In the genomic region with DNA sequence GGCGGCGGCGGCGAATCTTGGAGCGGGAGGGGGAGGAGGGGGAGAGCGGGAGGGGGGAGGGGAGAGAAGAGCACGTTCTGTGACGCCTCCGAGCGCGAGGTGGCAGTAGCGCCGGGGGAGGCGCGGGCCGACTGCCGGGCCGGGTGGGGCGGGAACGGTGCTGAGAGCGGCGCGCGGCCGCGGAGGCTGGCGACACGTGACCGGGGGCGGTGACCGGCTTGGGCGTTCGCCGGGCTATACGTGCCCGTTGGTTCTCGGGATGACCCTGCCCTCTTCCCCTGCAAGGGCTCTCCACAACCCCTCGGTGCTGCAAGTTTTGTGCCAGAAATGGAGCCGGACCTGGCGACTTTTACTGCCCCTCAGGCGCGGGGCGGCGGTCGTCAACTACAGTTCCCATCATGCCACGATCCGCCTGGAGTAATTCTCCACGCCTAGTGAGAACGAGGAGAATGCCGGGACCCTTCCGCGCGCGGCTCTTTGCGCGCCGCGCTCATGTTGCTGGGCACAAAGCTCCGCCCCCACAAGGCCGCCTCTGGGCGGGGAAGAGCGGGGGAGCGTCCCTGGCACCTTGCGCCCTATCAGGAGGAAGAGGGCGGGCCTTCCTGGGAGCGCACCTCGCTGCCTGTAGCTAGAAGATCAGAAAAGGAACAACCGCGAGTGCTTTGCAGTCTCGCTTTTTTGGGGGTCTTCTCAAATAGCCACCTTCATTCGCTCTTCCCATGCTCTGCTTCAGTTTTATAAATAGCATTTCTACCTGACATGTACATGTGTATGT, we compare ENCODE assay signal across 8 cellular contexts. TPM values are rescaled to one million over a fixed set of nuclear protein-coding genes. Genes with fewer than 3 reads are reported as not detected.
DNase-seq lines count a peak whose midpoint lies in the region; ATAC-seq and TF ChIP-seq lines count a peak whose summit lies in the region.

A gene with protein sequence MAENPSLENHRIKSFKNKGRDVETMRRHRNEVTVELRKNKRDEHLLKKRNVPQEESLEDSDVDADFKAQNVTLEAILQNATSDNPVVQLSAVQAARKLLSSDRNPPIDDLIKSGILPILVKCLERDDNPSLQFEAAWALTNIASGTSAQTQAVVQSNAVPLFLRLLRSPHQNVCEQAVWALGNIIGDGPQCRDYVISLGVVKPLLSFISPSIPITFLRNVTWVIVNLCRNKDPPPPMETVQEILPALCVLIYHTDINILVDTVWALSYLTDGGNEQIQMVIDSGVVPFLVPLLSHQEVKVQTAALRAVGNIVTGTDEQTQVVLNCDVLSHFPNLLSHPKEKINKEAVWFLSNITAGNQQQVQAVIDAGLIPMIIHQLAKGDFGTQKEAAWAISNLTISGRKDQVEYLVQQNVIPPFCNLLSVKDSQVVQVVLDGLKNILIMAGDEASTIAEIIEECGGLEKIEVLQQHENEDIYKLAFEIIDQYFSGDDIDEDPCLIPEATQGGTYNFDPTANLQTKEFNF (minus strand): TSS at position 133 of the 775 bp plus-strand sequence. CDS start 176 bp downstream, outside the sequence.

- H3K36me3 ChIP-seq in CD4-positive, CD25-positive, alpha-beta regulatory T cell (ENCODE audit: control insufficient read depth, insufficient read depth, low read length) = no peaks in the 10 kb centered on the region
- no peaks in the 10 kb centered on the region for H3K36me3 ChIP-seq in left lung

- peaks cover 10% of the 10 kb centered on the region for H3K36me3 Mint-ChIP-seq in CD4-positive, CD25-positive, alpha-beta regulatory T cell
- H3K36me3 Mint-ChIP-seq in dendritic cell treated with granulocyte-macrophage colony-stimulating factor and Interleukin-4, amounts not matched to agents 40 ng/mL and 50 ng/mL, for 4 days (ENCODE audit: low read depth) = peaks cover 14% of the 10 kb centered on the region

- H3K9me3 Mint-ChIP-seq in CD4-positive, CD25-positive, alpha-beta regulatory T cell = peaks cover 0 to 2% (median 0%) of the 10 kb centered on the region in 7 donors
- H3K9me3 Mint-ChIP-seq in dendritic cell treated with granulocyte-macrophage colony-stimulating factor and Interleukin-4, amounts not matched to agents 40 ng/mL and 50 ng/mL, for 4 days = no peaks in the 10 kb centered on the region

- H3K4me3 ChIP-seq in CD4-positive, CD25-positive, alpha-beta regulatory T cell (ENCODE audit: low read depth, low read length) = peak within 1 kb of the TSS; percentile 92
- H3K4me3 ChIP-seq in left lung = peak within 1 kb of the TSS; percentile 94 to 95

- intact Hi-C loops in dendritic cell treated with granulocyte-macrophage colony-stimulating factor and Interleukin-4, amounts not matched to agents 40 ng/mL and 50 ng/mL, for 4 days (cut with micrococcal nuclease) = loop anchor here (1.0 to 5.0 kb wide), 3 partner anchors 100 to 205 kb away; a partner anchor contains a TSS
- intact Hi-C loops in left lung (cut with DNase I) = no loop called here

- peaks cover 5% of the 10 kb centered on the region for H3K27me3 Mint-ChIP-seq in CD4-positive, CD25-positive, alpha-beta regulatory T cell
- H3K27me3 Mint-ChIP-seq in dendritic cell treated with granulocyte-macrophage colony-stimulating factor and Interleukin-4, amounts not matched to agents 40 ng/mL and 50 ng/mL, for 4 days = no peaks in the 10 kb centered on the region

- peak; percentile 94 to 98 (median 95) for DNase-seq in CD4-positive, CD25-positive, alpha-beta regulatory T cell
- DNase-seq in NCI-H748 treated with DMSO at 0.1 percent for 48 hours (lab: John Stamatoyannopoulos, UW) (peak; percentile 93), left lung (peak; percentile 97 to 99)
- peak; percentile 85 to 92 for DNase-seq in activated CD4-positive, alpha-beta T cell treated with anti-CD3 and anti-CD28 coated beads, Interleukin-2, amount 50 U/mL, for 24 hours (ENCODE audit: low read depth in 1 of 2, low spot score in 1 of 2)
- peak; percentile 86 to 90 for DNase-seq in stimulated activated CD4-positive, alpha-beta T cell treated with anti-CD3 and anti-CD28 coated beads, Interleukin-2, amount 100 ng/mL, for 48 hours

- no peaks in the 10 kb centered on the region for H3K9me3 ChIP-seq in CD4-positive, CD25-positive, alpha-beta regulatory T cell (ENCODE audit: control insufficient read depth in 2 of 2, low read length in 2 of 2)
- H3K9me3 ChIP-seq in left lung = no peaks in the 10 kb centered on the region

- H3K4me1 ChIP-seq in CD4-positive, CD25-positive, alpha-beta regulatory T cell (ENCODE audit: control insufficient read depth, insufficient read depth, low read length, poor library complexity, severe bottlenecking) = peaks cover 18% of the 10 kb centered on the region
- peaks cover 12 to 42% of the 10 kb centered on the region in 2 donors for H3K4me1 ChIP-seq in left lung

- peak; percentile 90 to 92 for ATAC-seq in CD4-positive, CD25-positive, alpha-beta regulatory T cell (ENCODE audit: low read depth in 2 of 2)
- peak; percentile 90 for ATAC-seq in GM19395 (IDR thresholded peaks at IDR 0.05; ENCODE audit: unreplicated experiment)
- peak; percentile 80 for ATAC-seq in HG03565 (IDR thresholded peaks at IDR 0.05; ENCODE audit: unreplicated experiment)
- peak; percentile 96 for ATAC-seq in left lung

- no peak for TF ChIP-seq CTCF in left lung (IDR thresholded peaks at IDR 0.05)

- H3K4me1 Mint-ChIP-seq in CD4-positive, CD25-positive, alpha-beta regulatory T cell = peaks cover 20 to 43% (median 34%) of the 10 kb centered on the region in 4 donors
- peaks cover 27% of the 10 kb centered on the region for H3K4me1 Mint-ChIP-seq in dendritic cell treated with granulocyte-macrophage colony-stimulating factor and Interleukin-4, amounts not matched to agents 40 ng/mL and 50 ng/mL, for 4 days (ENCODE audit: low read depth)

- peak within 1 kb of the TSS; percentile 96 to 98 (median 98) for H3K27ac Mint-ChIP-seq in CD4-positive, CD25-positive, alpha-beta regulatory T cell
- peak within 1 kb of the TSS; percentile 93 for H3K27ac Mint-ChIP-seq in dendritic cell treated with granulocyte-macrophage colony-stimulating factor and Interleukin-4, amounts not matched to agents 40 ng/mL and 50 ng/mL, for 4 days

- peak within 1 kb of the TSS; percentile 97 to 99 (median 98) for H3K4me3 Mint-ChIP-seq in CD4-positive, CD25-positive, alpha-beta regulatory T cell
- H3K4me3 Mint-ChIP-seq in dendritic cell treated with granulocyte-macrophage colony-stimulating factor and Interleukin-4, amounts not matched to agents 40 ng/mL and 50 ng/mL, for 4 days = peak within 1 kb of the TSS; percentile 87

- peak within 1 kb of the TSS; percentile 91 for H3K27ac ChIP-seq in CD4-positive, CD25-positive, alpha-beta regulatory T cell (ENCODE audit: insufficient read depth, low read length, poor library complexity, severe bottlenecking)
- H3K27ac ChIP-seq in left lung = peak within 1 kb of the TSS; percentile 96 to 97

- H3K27me3 ChIP-seq in CD4-positive, CD25-positive, alpha-beta regulatory T cell (ENCODE audit: control insufficient read depth, insufficient read depth, low read length) = peaks cover 2% of the 10 kb centered on the region
- H3K27me3 ChIP-seq in left lung = no peaks in the 10 kb centered on the region

RNA-seq across cellular contexts. Expression of the gene that starts here (rescaled TPM):
- total RNA-seq in CD4-positive, CD25-positive, alpha-beta regulatory T cell = 25.1 TPM
- 10 to 100 TPM; 24.4 to 28.3 (median 27.8) TPM for polyA plus RNA-seq in CD4-positive, CD25-positive, alpha-beta regulatory T cell
- 10 to 100 TPM; 36.0 to 41.2 TPM for total RNA-seq in left lung

Comparison
In these comparisons a context has a peak if more than half of its experiments do, and no peak if none do; other contexts are left out.
1. Peak in every context shown above with its lines: DNase-seq, ATAC-seq, H3K4me3 ChIP-seq and H3K27ac ChIP-seq.